6 cellular contexts compared by ENCODE assay signal in the genomic region with DNA sequence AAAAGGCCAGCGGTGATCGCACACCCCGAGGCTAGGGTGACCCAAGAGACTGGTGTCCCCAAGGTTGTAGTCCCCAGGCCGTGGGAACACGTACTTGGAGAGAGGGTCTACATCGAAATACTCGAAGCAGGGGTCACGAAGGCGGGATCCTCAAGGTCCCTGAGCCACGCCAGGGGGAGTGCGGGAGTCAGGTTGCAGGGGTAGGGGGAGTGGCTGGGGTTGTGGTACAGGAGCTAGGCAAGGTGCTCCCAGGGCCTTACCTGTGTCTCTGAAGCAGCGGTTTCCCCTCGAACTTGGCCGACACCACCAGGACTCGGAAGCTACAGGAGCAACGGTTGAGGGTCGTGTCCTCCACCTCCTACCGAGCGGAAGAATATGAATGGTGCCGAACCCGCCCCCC. TPM values are rescaled to one million over a fixed set of nuclear protein-coding genes. Genes with fewer than 3 reads are reported as not detected.
DNase-seq lines count a peak whose midpoint lies in the region; ATAC-seq and TF ChIP-seq lines count a peak whose summit lies in the region.
"Not testable (repeated sequence)": the region's sequence is repeated elsewhere in the genome, so short reads cannot be mapped to it uniquely, and the experiment has no call there.

No MANE protein-coding gene starts in this region.

- intact Hi-C loops in upper lobe of right lung (cut with DNase I), result not testable (repeated sequence)

- H3K4me1 ChIP-seq in upper lobe of right lung, result not testable (repeated sequence)

- not testable (repeated sequence) for H3K4me3 ChIP-seq in upper lobe of right lung

- not testable (repeated sequence) for DNase-seq in activated CD8-positive, alpha-beta memory T cell treated with anti-CD3 and anti-CD28 coated beads, Interleukin-2, amount 10 ng/mL, durations not matched to agents 7 days and 5 days; left lobe of liver (ENCODE audit: low spot score); upper lobe of right lung

- H3K4me3 Mint-ChIP-seq in activated CD8-positive, alpha-beta memory T cell treated with anti-CD3 and anti-CD28 coated beads, Interleukin-2, amount 10 ng/mL, durations not matched to agents 7 days and 5 days, result not testable (repeated sequence)

- not testable (repeated sequence) for H3K4me1 Mint-ChIP-seq in activated CD8-positive, alpha-beta memory T cell treated with anti-CD3 and anti-CD28 coated beads, Interleukin-2, amount 10 ng/mL, durations not matched to agents 7 days and 5 days

- H3K9me3 ChIP-seq in upper lobe of right lung, result not testable (repeated sequence)

- not testable (repeated sequence) for H3K27ac ChIP-seq in upper lobe of right lung

- not testable (repeated sequence) for TF ChIP-seq CTCF in upper lobe of right lung (IDR thresholded peaks at IDR 0.05)

- peak; percentile 13 for ATAC-seq in GM19395 (IDR thresholded peaks at IDR 0.05; ENCODE audit: unreplicated experiment)
- ATAC-seq in HG02588 (IDR thresholded peaks at IDR 0.05; ENCODE audit: unreplicated experiment), result peak; percentile 11
- peak; percentile 13 for ATAC-seq in HG03342 (IDR thresholded peaks at IDR 0.05; ENCODE audit: unreplicated experiment)
- peak; percentile 11 for ATAC-seq in activated CD8-positive, alpha-beta memory T cell treated with anti-CD3 and anti-CD28 coated beads, Interleukin-2, amount 10 ng/mL, durations not matched to agents 7 days and 5 days
- peak; percentile 43 for ATAC-seq in left lobe of liver
- peak; percentile 5 for ATAC-seq in upper lobe of right lung

- H3K36me3 Mint-ChIP-seq in activated CD8-positive, alpha-beta memory T cell treated with anti-CD3 and anti-CD28 coated beads, Interleukin-2, amount 10 ng/mL, durations not matched to agents 7 days and 5 days, result not testable (repeated sequence)

- H3K27me3 ChIP-seq in upper lobe of right lung, result not testable (repeated sequence)

- not testable (repeated sequence) for H3K36me3 ChIP-seq in upper lobe of right lung

- H3K27ac Mint-ChIP-seq in activated CD8-positive, alpha-beta memory T cell treated with anti-CD3 and anti-CD28 coated beads, Interleukin-2, amount 10 ng/mL, durations not matched to agents 7 days and 5 days, result not testable (repeated sequence)

- CTCF ChIA-PET in activated CD8-positive, alpha-beta memory T cell treated with anti-CD3 and anti-CD28 coated beads, Interleukin-2, amount 10 ng/mL, durations not matched to agents 7 days and 5 days (lab: Charles Lee), result not testable (repeated sequence)

- H3K27me3 Mint-ChIP-seq in activated CD8-positive, alpha-beta memory T cell treated with anti-CD3 and anti-CD28 coated beads, Interleukin-2, amount 10 ng/mL, durations not matched to agents 7 days and 5 days, result not testable (repeated sequence)

- H3K9me3 Mint-ChIP-seq in activated CD8-positive, alpha-beta memory T cell treated with anti-CD3 and anti-CD28 coated beads, Interleukin-2, amount 10 ng/mL, durations not matched to agents 7 days and 5 days (ENCODE audit: low read depth), result not testable (repeated sequence)

RNA-seq across cellular contexts. Expression of gene BOLA2B, which starts 0.4 kb away (rescaled TPM):
- total RNA-seq in activated CD8-positive, alpha-beta memory T cell treated with anti-CD3 and anti-CD28 coated beads, Interleukin-2, amount 10 ng/mL, durations not matched to agents 7 days and 5 days, result 100 to 1,000 TPM; 210 to 238 TPM
- 21.7 TPM for total RNA-seq in left lobe of liver
- total RNA-seq in upper lobe of right lung, result 59.3 TPM

RNA-seq across cellular contexts. Expression of gene SLX1A, which starts 0.6 kb away (rescaled TPM):
- 100 to 1,000 TPM; 109 to 121 TPM for total RNA-seq in activated CD8-positive, alpha-beta memory T cell treated with anti-CD3 and anti-CD28 coated beads, Interleukin-2, amount 10 ng/mL, durations not matched to agents 7 days and 5 days
- 77.1 TPM for total RNA-seq in left lobe of liver
- 49.4 TPM for total RNA-seq in upper lobe of right lung

RNA-seq across cellular contexts. Expression of gene SULT1A3, which starts 6.0 kb away (rescaled TPM):
- 10 to 100 TPM; 23.4 to 29.6 TPM for total RNA-seq in activated CD8-positive, alpha-beta memory T cell treated with anti-CD3 and anti-CD28 coated beads, Interleukin-2, amount 10 ng/mL, durations not matched to agents 7 days and 5 days
- 22.8 TPM for total RNA-seq in left lobe of liver
- total RNA-seq in upper lobe of right lung, result 10.6 TPM

RNA-seq across cellular contexts. Expression of gene CORO1A, which starts 9.7 kb away (rescaled TPM):
- total RNA-seq in activated CD8-positive, alpha-beta memory T cell treated with anti-CD3 and anti-CD28 coated beads, Interleukin-2, amount 10 ng/mL, durations not matched to agents 7 days and 5 days, result 1,000 to 10,000 TPM; 1,639 to 1,875 TPM
- total RNA-seq in left lobe of liver (8.5 TPM), upper lobe of right lung (70.0 TPM)

RNA-seq across cellular contexts. Expression of gene NPIPB13, which starts 55.2 kb away (rescaled TPM):
- total RNA-seq in activated CD8-positive, alpha-beta memory T cell treated with anti-CD3 and anti-CD28 coated beads, Interleukin-2, amount 10 ng/mL, durations not matched to agents 7 days and 5 days, result 10 to 100 TPM; 12.8 to 23.8 TPM
- total RNA-seq in left lobe of liver (6.2 TPM), upper lobe of right lung (19.9 TPM)
